ENCODE assay signal across 9 cellular contexts in the genomic region with DNA sequence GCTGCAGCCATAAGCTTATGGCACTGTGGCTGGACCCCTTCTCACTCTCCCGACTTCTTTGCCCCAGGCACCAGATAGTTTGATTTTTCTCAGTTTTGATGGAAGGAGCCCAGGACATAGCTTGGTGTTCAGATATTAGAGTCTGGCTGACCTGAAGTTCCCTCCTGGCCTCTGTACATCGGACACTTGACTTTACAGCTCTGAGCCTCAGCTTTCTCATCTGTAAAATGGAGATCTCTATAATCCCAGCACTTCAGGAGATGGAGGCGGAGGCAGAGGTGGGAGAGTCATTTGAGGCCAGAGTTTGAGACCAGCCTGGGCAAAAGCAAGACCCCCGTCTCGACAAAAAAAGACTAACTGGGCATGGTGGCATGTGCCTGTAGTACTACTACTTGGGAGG. TPM values are rescaled to one million over a fixed set of nuclear protein-coding genes. Genes with fewer than 3 reads are reported as not detected.
DNase-seq lines count a peak whose midpoint lies in the region; ATAC-seq and TF ChIP-seq lines count a peak whose summit lies in the region.
"Had no signal": no experiment of that assay in that cellular context is flagged by ENCODE, and none has a peak within 500 bp of the region (broad histone marks: within the 10 kb centered on the region; RNA-seq: fewer than 3 reads in every experiment).

No MANE protein-coding gene starts in this region.

- H3K27me3 ChIP-seq in GM23248 (replicated peaks; ENCODE audit: insufficient read depth) (no peaks in the 10 kb centered on the region), gastroesophageal sphincter (no peaks in the 10 kb centered on the region), skeletal muscle tissue (ENCODE audit: control insufficient read depth in 3 of 3, insufficient read depth in 3 of 3, low read length in 3 of 3) (no peaks in the 10 kb centered on the region)

- TF ChIP-seq CTCF in VCaP (conservative IDR thresholded peaks at IDR 0.05) (no peak), gastroesophageal sphincter (IDR thresholded peaks at IDR 0.05) (no peak)

- peaks cover 5% of the 10 kb centered on the region; the same call in 1 of the 2 replicates for H3K36me3 ChIP-seq in GM23248 (ENCODE audit: low read depth)
- H3K36me3 ChIP-seq in gastroesophageal sphincter, result peaks cover 0 to 32% of the 10 kb centered on the region in 2 donors
- peaks cover 5 to 9% (median 8%) of the 10 kb centered on the region in 3 donors for H3K36me3 ChIP-seq in skeletal muscle tissue (ENCODE audit: control insufficient read depth in 3 of 3, insufficient read depth in 3 of 3, low read length in 3 of 3)

- H4K20me1 ChIP-seq in GM23248 (ENCODE audit: insufficient read depth), result no peaks in the 10 kb centered on the region

- H3K9me3 ChIP-seq in GM23248 (ENCODE audit: low read depth), result no peaks in the 10 kb centered on the region
- no peaks in the 10 kb centered on the region for H3K9me3 ChIP-seq in gastroesophageal sphincter
- H3K9me3 ChIP-seq in skeletal muscle tissue (ENCODE audit: control insufficient read depth in 3 of 3, low read length in 3 of 3), result no peaks in the 10 kb centered on the region

- H3K4me2 ChIP-seq in GM23248 (ENCODE audit: unreplicated experiment), result peak overlapping the region; percentile 89

- peak overlapping the region; percentile 75 for H3K9ac ChIP-seq in GM23248
- H3K9ac ChIP-seq in skeletal muscle tissue (ENCODE audit: low read depth in 1 of 3, low read length in 3 of 3), result peak overlapping the region in 2 of 3 donors; percentile 80 to 89

- WGBS in GM23248 (ENCODE audit: low coverage in 1 of 2, low lambda C conversion rate in 2 of 2, missing lambda C conversion rate in 2 of 2), 2 experiments, result 79% methylated on average over 5 of the region's 5 CpGs
- WGBS in gastroesophageal sphincter (ENCODE audit: low coverage in 1 of 2), 2 donors, result 82 to 90% methylated on average over 2 to 3 of the region's 5 CpGs

- H3K9me2 ChIP-seq in GM23248 (ENCODE audit: insufficient read depth), result no peaks in the 10 kb centered on the region

- peak overlapping the region; percentile 95 for H2AFZ ChIP-seq in GM23248

- H3K27ac ChIP-seq in GM23248 (no peak overlapping the region), VCaP (peak overlapping the region; percentile 80; the same call in 1 of the 2 replicates), gastroesophageal sphincter (peak overlapping the region in 1 of 4 donors; percentile 82), skeletal muscle tissue (ENCODE audit: low read depth, low read length) (no peak overlapping the region)

- ATAC-seq in gastroesophageal sphincter, result no peak
- ATAC-seq in GM21381 (IDR thresholded peaks at IDR 0.05; ENCODE audit: unreplicated experiment), result no peak

- no peak for TF ChIP-seq POLR2A in gastroesophageal sphincter (IDR thresholded peaks at IDR 0.05)

- no peak for DNase-seq in GM23248
- DNase-seq in GM03348 (ENCODE audit: low spot score), result no peak
- DNase-seq in activated CD8-positive, alpha-beta memory T cell treated with anti-CD3 and anti-CD28 coated beads for 24 hours, result no peak
- no peak for DNase-seq in stimulated activated CD8-positive, alpha-beta memory T cell treated with anti-CD3 and anti-CD28 coated beads, Interleukin-4, amount 100 ng/mL, for 48 hours
- DNase-seq: GOT3 had no signal

- no peaks in the 10 kb centered on the region for H3F3A ChIP-seq in GM23248 (ENCODE audit: insufficient read depth)

- in situ Hi-C loops in GM23248 (cut with MboI), result no loop called here

- no peak for TF ChIP-seq EP300 in gastroesophageal sphincter (IDR thresholded peaks at IDR 0.05)

- no peaks in the 10 kb centered on the region for H3K4me1 ChIP-seq in GM23248 (ENCODE audit: insufficient read depth)
- H3K4me1 ChIP-seq in gastroesophageal sphincter, result peaks cover 0 to 21% (median 7%) of the 10 kb centered on the region in 3 donors
- peaks cover 12 to 14% (median 13%) of the 10 kb centered on the region in 3 donors for H3K4me1 ChIP-seq in skeletal muscle tissue (ENCODE audit: control insufficient read depth in 3 of 3, insufficient read depth in 3 of 3, low read length in 3 of 3)

- H3K79me2 ChIP-seq in GM23248 (ENCODE audit: insufficient read depth), result no peaks in the 10 kb centered on the region; the same call in 1 of the 2 replicates

- peak overlapping the region; percentile 76 for H3K4me3 ChIP-seq in GM23248
- H3K4me3 ChIP-seq in gastroesophageal sphincter, result peak overlapping the region; percentile 73 to 85
- peak overlapping the region; percentile 77 to 87 (median 86) for H3K4me3 ChIP-seq in skeletal muscle tissue (ENCODE audit: low read length in 3 of 3)

RNA-seq across cellular contexts. Expression of gene CC2D1A, which starts 0.9 kb away (rescaled TPM):
- total RNA-seq in GM23248 (2014; rRNA removed; shearing (Covaris generic)), result 20.6 and 22.8 TPM in 2 replicates
- 15.8 and 16.9 TPM in 2 replicates for polyA plus RNA-seq in GM23248 (2016; fragmentation: Nextera tagmentation; extraction: Ambion mirVana)
- total RNA-seq in gastroesophageal sphincter, result 10 to 100 TPM; 15.6 to 36.8 (median 22.4) TPM
- 2.1 TPM for total RNA-seq in skeletal muscle tissue

RNA-seq across cellular contexts. Expression of gene BRME1, which starts 1.0 kb away (rescaled TPM):
- 0.11 TPM in 1 of 2 replicates, not detected in the other for total RNA-seq in GM23248 (2014; rRNA removed; shearing (Covaris generic))
- polyA plus RNA-seq in GM23248 (2016; fragmentation: Nextera tagmentation; extraction: Ambion mirVana), result 0.63 and 2.1 TPM in 2 replicates
- total RNA-seq in gastroesophageal sphincter, result 1 to 10 TPM in 3 of 4 donors, not detected in 1; 1.9 to 2.4 (median 2.2) TPM
- total RNA-seq in skeletal muscle tissue, result 1.6 TPM

RNA-seq across cellular contexts. Expression of gene NANOS3, which starts 30.0 kb away (rescaled TPM):
- total RNA-seq in GM23248 (2014; rRNA removed; shearing (Covaris generic)), result not detected in 2 replicates
- 2.7 TPM in 2 replicates for polyA plus RNA-seq in GM23248 (2016; fragmentation: Nextera tagmentation; extraction: Ambion mirVana)
- 1 to 10 TPM in 2 of 4 donors, not detected in 2; 1.1 to 5.0 TPM for total RNA-seq in gastroesophageal sphincter
- total RNA-seq in skeletal muscle tissue, result not detected

RNA-seq across cellular contexts. Expression of gene PODNL1, which starts 31.3 kb away (rescaled TPM):
- 6.2 and 9.2 TPM in 2 replicates for total RNA-seq in GM23248 (2014; rRNA removed; shearing (Covaris generic))
- 36.8 and 45.3 TPM in 2 replicates for polyA plus RNA-seq in GM23248 (2016; fragmentation: Nextera tagmentation; extraction: Ambion mirVana)
- total RNA-seq in gastroesophageal sphincter, result under 1 TPM in 2 of 4 donors, not detected in 2; 0.62 to 0.67 TPM
- not detected for total RNA-seq in skeletal muscle tissue

RNA-seq across cellular contexts. Expression of gene DCAF15, which starts 45.4 kb away (rescaled TPM):
- total RNA-seq in GM23248 (2014; rRNA removed; shearing (Covaris generic)), result 10.6 and 11.5 TPM in 2 replicates
- 9.3 and 10.5 TPM in 2 replicates for polyA plus RNA-seq in GM23248 (2016; fragmentation: Nextera tagmentation; extraction: Ambion mirVana)
- total RNA-seq in gastroesophageal sphincter (10 to 100 TPM in 2 of 4 donors, 1 to 10 TPM in 2; 5.3 to 20.8 (median 14.5) TPM), skeletal muscle tissue (6.3 TPM)
